14 cellular contexts compared by ENCODE assay signal in genomic region chr10:79375321-79376077, GRCh38. TPM values are rescaled to one million over a fixed set of nuclear protein-coding genes. Genes with fewer than 3 reads are reported as not detected.
DNase-seq lines count a peak whose midpoint lies in the region; ATAC-seq and TF ChIP-seq lines count a peak whose summit lies in the region.
"Had no signal": no experiment of that assay in that cellular context is flagged by ENCODE, and none has a peak within 500 bp of the region (broad histone marks: within the 10 kb centered on the region; RNA-seq: fewer than 3 reads in every experiment).

No MANE protein-coding gene starts in this region.

- POLR2A ChIA-PET in activated CD4-positive, alpha-beta T cell treated with anti-CD3 and anti-CD28 coated beads for 36 hours (lab: Charles Lee): no interaction called here
- POLR2A ChIA-PET in activated CD4-positive, alpha-beta T cell treated with anti-CD3 and anti-CD28 coated beads, Interleukin-2, amount 10 ng/mL, durations not matched to agents 7 days and 5 days (lab: Charles Lee): no interaction called here
- POLR2A ChIA-PET in PC-3 (lab: Charles Lee; ENCODE audit: unreplicated experiment): no interaction called here

- 0 out of 2 replicates have a peak overlapping the region, but pooled peaks have one; percentile 0 for H3K27ac ChIP-seq in PC-3 (ENCODE audit: low read length)
- H3K27ac ChIP-seq in SJCRH30: no peak overlapping the region

- intact Hi-C loops in activated CD4-positive, alpha-beta T cell treated with anti-CD3 and anti-CD28 coated beads for 36 hours (cut with DNase I, micrococcal nuclease): no loop called here
- intact Hi-C loops in PC-3 (cut with micrococcal nuclease): loop anchor here (2.0 kb wide), 1 partner anchor 767 kb away; no protein-coding TSS in a partner anchor

- no peaks in the 10 kb centered on the region for H3K9me3 Mint-ChIP-seq in activated CD4-positive, alpha-beta T cell treated with anti-CD3 and anti-CD28 coated beads for 36 hours (ENCODE audit: low read depth)
- peaks cover 2% of the 10 kb centered on the region for H3K9me3 Mint-ChIP-seq in activated CD4-positive, alpha-beta T cell treated with anti-CD3 and anti-CD28 coated beads, Interleukin-2, amount 10 ng/mL, durations not matched to agents 7 days and 5 days
- no peaks in the 10 kb centered on the region for H3K9me3 Mint-ChIP-seq in osteocyte (ENCODE audit: unreplicated experiment)

- H3K9ac ChIP-seq in PC-3 (ENCODE audit: low read length): no peak overlapping the region

- H3K9me2 ChIP-seq in PC-3 (replicated peaks; ENCODE audit: low read length): no peaks in the 10 kb centered on the region

- no peaks in the 10 kb centered on the region for H4K20me1 ChIP-seq in PC-3 (ENCODE audit: low read length)

- TF ChIP-seq CTCF in PC-3 (conservative IDR thresholded peaks at IDR 0.05; ENCODE audit: low read depth, low read length): no peak
- no peak for TF ChIP-seq CTCF in osteocyte (IDR thresholded peaks at IDR 0.05)

- H3K27me3 ChIP-seq in PC-3 (ENCODE audit: low read length): no peaks in the 10 kb centered on the region
- no peaks in the 10 kb centered on the region for H3K27me3 ChIP-seq in SJCRH30

- peak overlapping the region; percentile 44 for H2AFZ ChIP-seq in PC-3 (ENCODE audit: low read length)
- H2AFZ ChIP-seq: GM23338 had no signal

- no peaks in the 10 kb centered on the region for H3K36me3 Mint-ChIP-seq in activated CD4-positive, alpha-beta T cell treated with anti-CD3 and anti-CD28 coated beads for 36 hours (ENCODE audit: low read depth)
- no peaks in the 10 kb centered on the region for H3K36me3 Mint-ChIP-seq in activated CD4-positive, alpha-beta T cell treated with anti-CD3 and anti-CD28 coated beads, Interleukin-2, amount 10 ng/mL, durations not matched to agents 7 days and 5 days (ENCODE audit: low read depth)
- H3K36me3 Mint-ChIP-seq in osteocyte (ENCODE audit: unreplicated experiment): no peaks in the 10 kb centered on the region
- H3K36me3 Mint-ChIP-seq: naive B cell had no signal

- peaks cover 3% of the 10 kb centered on the region for H3K4me1 Mint-ChIP-seq in activated CD4-positive, alpha-beta T cell treated with anti-CD3 and anti-CD28 coated beads for 36 hours
- peaks cover 2% of the 10 kb centered on the region for H3K4me1 Mint-ChIP-seq in activated CD4-positive, alpha-beta T cell treated with anti-CD3 and anti-CD28 coated beads, Interleukin-2, amount 10 ng/mL, durations not matched to agents 7 days and 5 days
- H3K4me1 Mint-ChIP-seq in osteocyte (ENCODE audit: unreplicated experiment): peaks cover 25% of the 10 kb centered on the region

- H3K79me2 ChIP-seq in PC-3 (ENCODE audit: low read length): no peaks in the 10 kb centered on the region

- H3K27me3 Mint-ChIP-seq in activated CD4-positive, alpha-beta T cell treated with anti-CD3 and anti-CD28 coated beads for 36 hours: no peaks in the 10 kb centered on the region
- H3K27me3 Mint-ChIP-seq in activated CD4-positive, alpha-beta T cell treated with anti-CD3 and anti-CD28 coated beads, Interleukin-2, amount 10 ng/mL, durations not matched to agents 7 days and 5 days: peaks cover 9% of the 10 kb centered on the region
- H3K27me3 Mint-ChIP-seq in osteocyte (ENCODE audit: unreplicated experiment): no peaks in the 10 kb centered on the region
- H3K27me3 Mint-ChIP-seq: activated B cell treated with CpG ODN at 0.5 μM for 24 hours, naive B cell had no signal

- peak overlapping the region; percentile 15 for H3K27ac Mint-ChIP-seq in activated CD4-positive, alpha-beta T cell treated with anti-CD3 and anti-CD28 coated beads for 36 hours
- no peak overlapping the region for H3K27ac Mint-ChIP-seq in activated CD4-positive, alpha-beta T cell treated with anti-CD3 and anti-CD28 coated beads, Interleukin-2, amount 10 ng/mL, durations not matched to agents 7 days and 5 days
- peak overlapping the region; percentile 37 for H3K27ac Mint-ChIP-seq in osteocyte (ENCODE audit: unreplicated experiment)
- H3K27ac Mint-ChIP-seq: activated B cell treated with CpG ODN at 0.5 μM for 24 hours, endodermal cell, GM23338 had no signal

- no TSS peak for BruUV-seq in PC-3 (replicated peaks; lab: Mats Ljungman, UMichigan)

- H3K4me3 ChIP-seq in PC-3 (ENCODE audit: low read length) (no peak overlapping the region), SJCRH30 (no peak overlapping the region)
- H3K4me3 ChIP-seq: A549, GM23338 had no signal

- no peaks in the 10 kb centered on the region for H3F3A ChIP-seq in PC-3 (ENCODE audit: low read length, unreplicated experiment)

- no peak for DNase-seq in activated CD4-positive, alpha-beta T cell treated with anti-CD3 and anti-CD28 coated beads for 36 hours
- DNase-seq in activated CD4-positive, alpha-beta T cell treated with anti-CD3 and anti-CD28 coated beads, Interleukin-2, amount 10 ng/mL, durations not matched to agents 7 days and 5 days: no peak
- DNase-seq in PC-3 (peak; percentile 79), osteocyte (ENCODE audit: extremely low spot score, unreplicated experiment) (peak; percentile 81), SJCRH30 (no peak), Ammon's horn (ENCODE audit: low spot score) (no peak)
- DNase-seq: SIG-M5 had no signal

- CTCF ChIA-PET in activated CD4-positive, alpha-beta T cell treated with anti-CD3 and anti-CD28 coated beads for 36 hours (lab: Charles Lee): interaction anchor here (0.9 to 4.3 kb wide), 8 partner anchors 11 to 112 kb away, joined by 3 to 56 read pairs (median 20); partner anchors contain the start of gene ZCCHC24
- CTCF ChIA-PET in activated CD4-positive, alpha-beta T cell treated with anti-CD3 and anti-CD28 coated beads, Interleukin-2, amount 10 ng/mL, durations not matched to agents 7 days and 5 days (lab: Charles Lee): interaction anchor here (0.9 to 2.3 kb wide), 4 partner anchors 9 to 108 kb away, joined by 3 to 13 read pairs (median 4); no protein-coding TSS in a partner anchor
- CTCF ChIA-PET in PC-3 (lab: Charles Lee): interaction anchor here (1.1 kb wide), 1 partner anchor 63 kb away, joined by 3 read pairs; no protein-coding TSS in a partner anchor

- ATAC-seq in activated CD4-positive, alpha-beta T cell treated with anti-CD3 and anti-CD28 coated beads for 36 hours: no peak
- peak; percentile 43 for ATAC-seq in PC-3
- ATAC-seq in esophagus mucosa: peak; percentile 44
- ATAC-seq in HG02938 (IDR thresholded peaks at IDR 0.05; ENCODE audit: unreplicated experiment): no peak

- H3K4me3 Mint-ChIP-seq in activated CD4-positive, alpha-beta T cell treated with anti-CD3 and anti-CD28 coated beads for 36 hours: no peak overlapping the region
- no peak overlapping the region for H3K4me3 Mint-ChIP-seq in activated CD4-positive, alpha-beta T cell treated with anti-CD3 and anti-CD28 coated beads, Interleukin-2, amount 10 ng/mL, durations not matched to agents 7 days and 5 days
- no peak overlapping the region for H3K4me3 Mint-ChIP-seq in osteocyte (ENCODE audit: unreplicated experiment)
- H3K4me3 Mint-ChIP-seq: activated B cell treated with CpG ODN at 0.5 μM for 24 hours, endodermal cell, GM23338 had no signal

- H3K36me3 ChIP-seq in PC-3 (ENCODE audit: low read depth, low read length) (no peaks in the 10 kb centered on the region), SJCRH30 (no peaks in the 10 kb centered on the region)

- H3K4me1 ChIP-seq in PC-3 (ENCODE audit: insufficient read depth, low read length) (peaks cover 18% of the 10 kb centered on the region), SJCRH30 (peaks cover 15% of the 10 kb centered on the region)

- H3K4me2 ChIP-seq in PC-3 (ENCODE audit: low read length): no peak overlapping the region
- H3K4me2 ChIP-seq: A549, GM23338 had no signal

- H3K9me3 ChIP-seq in PC-3 (ENCODE audit: low read length) (no peaks in the 10 kb centered on the region), SJCRH30 (replicated peaks) (peaks cover 4% of the 10 kb centered on the region; the same call in 1 of the 2 replicates)

RNA-seq across cellular contexts. Expression of gene PPIF, which starts 28.2 kb away (rescaled TPM):
- 10 to 100 TPM; 92.3 to 96.1 TPM for total RNA-seq in activated CD4-positive, alpha-beta T cell treated with anti-CD3 and anti-CD28 coated beads for 36 hours
- 10 to 100 TPM; 53.7 to 56.7 TPM for total RNA-seq in activated CD4-positive, alpha-beta T cell treated with anti-CD3 and anti-CD28 coated beads, Interleukin-2, amount 10 ng/mL, durations not matched to agents 7 days and 5 days
- total RNA-seq in PC-3 (2014; rRNA removed): 381 and 472 TPM in 2 replicates
- 77.8 TPM for total RNA-seq in esophagus mucosa
- total RNA-seq in osteocyte: 17.0 and 20.7 TPM in 2 replicates
- total RNA-seq in SJCRH30 (2014; rRNA removed; shearing (Covaris generic)): 98.8 and 103 TPM in 2 replicates

Comparison
In these comparisons a context has a peak if more than half of its experiments do, and no peak if none do; other contexts are left out.
1. ATAC-seq: peak in PC-3 (single experiment) and esophagus mucosa (single experiment); none in activated CD4-positive, alpha-beta T cell treated with anti-CD3 and anti-CD28 coated beads for 36 hours (single experiment) and HG02938 (single experiment).
2. DNase-seq: peak in PC-3 (single experiment) and osteocyte (single experiment); none in activated CD4-positive, alpha-beta T cell treated with anti-CD3 and anti-CD28 coated beads for 36 hours (single experiment), activated CD4-positive, alpha-beta T cell treated with anti-CD3 and anti-CD28 coated beads, Interleukin-2, amount 10 ng/mL, durations not matched to agents 7 days and 5 days (single experiment), SJCRH30 (0 of 2) and Ammon's horn (single experiment).